Comparison of ENCODE assay signal across 10 cellular contexts in the genomic region with DNA sequence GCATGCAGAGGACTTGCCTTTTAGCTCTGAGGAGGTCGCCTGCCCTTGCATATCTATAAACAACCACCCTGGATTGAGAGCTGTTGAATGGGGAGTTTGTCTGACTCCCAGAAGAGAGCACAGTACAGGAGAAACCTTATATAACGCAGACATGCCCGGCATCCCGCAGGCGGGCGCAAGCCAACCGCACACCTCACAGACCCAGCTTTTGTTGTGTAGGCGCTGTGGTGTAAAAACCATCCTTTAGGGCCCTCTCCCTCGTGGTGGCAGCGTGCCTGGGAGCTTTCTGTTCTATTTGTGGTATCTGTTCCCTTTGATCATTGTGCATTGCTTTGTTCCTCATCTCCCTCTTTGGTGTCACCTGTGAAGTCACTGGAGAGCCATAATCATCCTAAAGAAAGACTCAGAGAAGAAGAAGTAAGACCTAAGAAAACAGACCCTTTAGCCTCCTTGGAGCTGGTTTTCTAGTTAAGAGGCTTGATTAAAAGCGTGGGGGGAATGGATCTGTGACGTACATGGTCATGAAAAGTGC.
DNase-seq lines count a peak whose midpoint lies in the region; ATAC-seq and TF ChIP-seq lines count a peak whose summit lies in the region.
"Had no signal": no experiment of that assay in that cellular context is flagged by ENCODE, and none has a peak within 500 bp of the region (broad histone marks: within the 10 kb centered on the region; RNA-seq: fewer than 3 reads in every experiment).

No MANE protein-coding gene starts in this region.

- H3K79me2 ChIP-seq in smooth muscle cell (ENCODE audit: low read depth) = peaks cover 94% of the 10 kb centered on the region

- H3K27ac ChIP-seq in KOPT-K1 (ENCODE audit: low read depth, low read length, poor library complexity, severe bottlenecking) (peak overlapping the region; percentile 60), smooth muscle cell (ENCODE audit: low read depth) (no peak overlapping the region)

- no peak overlapping the region for H3K4me3 ChIP-seq in smooth muscle cell

- no peak for TF ChIP-seq CTCF in smooth muscle cell (IDR thresholded peaks at IDR 0.05; ENCODE audit: borderline replicate concordance, insufficient read depth, poor library complexity, severe bottlenecking)

- H3F3A ChIP-seq in smooth muscle cell (ENCODE audit: low read depth) = no peaks in the 10 kb centered on the region

- H3K4me2 ChIP-seq in smooth muscle cell = no peak overlapping the region

- H3K4me1 ChIP-seq in smooth muscle cell (ENCODE audit: low read depth) = peaks cover 18% of the 10 kb centered on the region

- H3K27me3 ChIP-seq in smooth muscle cell (ENCODE audit: low read depth) = no peaks in the 10 kb centered on the region

- H3K36me3 ChIP-seq in KOPT-K1 (ENCODE audit: insufficient read depth, low read length) (no peaks in the 10 kb centered on the region), smooth muscle cell (ENCODE audit: low read depth) (no peaks in the 10 kb centered on the region)

- ATAC-seq in GM19452 (IDR thresholded peaks at IDR 0.05; ENCODE audit: unreplicated experiment) = no peak
- ATAC-seq in HG03354 (IDR thresholded peaks at IDR 0.05; ENCODE audit: poor library complexity, severe bottlenecking, unreplicated experiment) = no peak

- WGBS in smooth muscle cell (ENCODE audit: low lambda C conversion rate) = 93% methylated on average over 12 of the region's 12 CpGs

- no peak overlapping the region for H3K9ac ChIP-seq in smooth muscle cell (ENCODE audit: low read depth)

- no peak overlapping the region for H2AFZ ChIP-seq in smooth muscle cell (ENCODE audit: low read depth)

- H4K20me1 ChIP-seq in smooth muscle cell (ENCODE audit: low read depth) = no peaks in the 10 kb centered on the region

- peaks cover 4% of the 10 kb centered on the region for H3K9me3 ChIP-seq in KOPT-K1 (ENCODE audit: insufficient read depth, low read length, poor library complexity, severe bottlenecking)
- no peaks in the 10 kb centered on the region for H3K9me3 ChIP-seq in smooth muscle cell (replicated peaks; ENCODE audit: low read depth)

- peak; percentile 49 to 53 for DNase-seq in activated CD4-positive, alpha-beta T cell treated with anti-CD3 and anti-CD28 coated beads, Interleukin-2, amount 50 U/mL, for 4 hours
- peak; percentile 14 for DNase-seq in effector CD4-positive, alpha-beta T cell
- DNase-seq in stimulated activated CD8-positive, alpha-beta memory T cell treated with anti-CD3 and anti-CD28 coated beads, Interleukin-12 subunit alpha, Interleukin-12 subunit beta, amount 100 ng/mL, for 4 hours (ENCODE audit: low read depth) = peak; percentile 7
- no peak for DNase-seq in foreskin melanocyte
- no peak for DNase-seq in smooth muscle cell (lab: John Stamatoyannopoulos, UW; ENCODE audit: unreplicated experiment)
- DNase-seq: midbrain, NCI-H1105 treated with DMSO at 0.1 percent for 48 hours had no signal

Comparison
In these comparisons a context has a peak if more than half of its experiments do, and no peak if none do; other contexts are left out.
1. DNase-seq: peak in activated CD4-positive, alpha-beta T cell treated with anti-CD3 and anti-CD28 coated beads, Interleukin-2, amount 50 U/mL, for 4 hours (2 of 2), effector CD4-positive, alpha-beta T cell (single experiment) and stimulated activated CD8-positive, alpha-beta memory T cell treated with anti-CD3 and anti-CD28 coated beads, Interleukin-12 subunit alpha, Interleukin-12 subunit beta, amount 100 ng/mL, for 4 hours (single experiment); none in foreskin melanocyte (single experiment) and smooth muscle cell (single experiment).